Comparison of ENCODE assay signal across 8 cellular contexts in the genomic region with DNA sequence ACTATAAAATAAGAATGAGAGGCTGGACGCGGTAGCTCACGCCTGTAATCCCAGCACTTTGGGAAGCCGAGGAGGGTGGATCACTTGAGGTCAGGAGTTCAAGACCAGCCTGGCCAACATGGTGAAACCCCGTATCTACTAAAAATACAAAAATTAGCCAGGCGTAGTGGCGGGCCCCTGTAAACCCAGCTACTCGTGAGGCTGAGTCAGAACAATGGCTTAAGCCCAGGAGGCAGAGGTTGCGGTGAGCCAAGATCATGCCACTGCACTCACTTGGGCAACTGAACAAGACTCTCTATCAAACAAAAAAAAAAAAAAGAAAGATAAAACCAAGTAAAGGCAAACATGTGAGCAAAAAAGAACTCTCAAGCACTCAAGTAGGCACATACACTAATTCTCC. TPM values are rescaled to one million over a fixed set of nuclear protein-coding genes. Genes with fewer than 3 reads are reported as not detected.
DNase-seq lines count a peak whose midpoint lies in the region; ATAC-seq, FAIRE-seq and TF ChIP-seq lines count a peak whose summit lies in the region.
"Not testable (repeated sequence)": the region's sequence is repeated elsewhere in the genome, so short reads cannot be mapped to it uniquely, and the experiment has no call there.

No MANE protein-coding gene starts in this region.

- H2AFZ ChIP-seq in astrocyte (ENCODE audit: low read depth, low read length): not testable (repeated sequence)

- not testable (repeated sequence) for H3K4me1 ChIP-seq in astrocyte (ENCODE audit: insufficient read depth, low read length)
- peaks cover 45% of the 10 kb centered on the region for H3K4me1 ChIP-seq in skeletal muscle satellite cell (ENCODE audit: control insufficient read depth, insufficient read depth, low read length)

- not testable (repeated sequence) for FAIRE-seq in astrocyte (lab: Jason Lieb, UNC)

- peaks cover 100% of the 10 kb centered on the region for H3K79me2 ChIP-seq in astrocyte (ENCODE audit: insufficient read depth, low read length)

- not testable (repeated sequence) for H3K27me3 Mint-ChIP-seq in astrocyte (ENCODE audit: low read depth, unreplicated experiment)

- not testable (repeated sequence) for H3K4me2 ChIP-seq in astrocyte (ENCODE audit: low read length)
- H3K4me2 ChIP-seq in skeletal muscle satellite cell (ENCODE audit: low read length): peak overlapping the region; percentile 13

- H3K9me3 Mint-ChIP-seq in astrocyte (ENCODE audit: unreplicated experiment): not testable (repeated sequence)

- H3K36me3 Mint-ChIP-seq in astrocyte (ENCODE audit: low read depth, unreplicated experiment): not testable (repeated sequence)

- DNase-seq in A172 (ENCODE audit: low spot score): peak; percentile 60
- DNase-seq in HK-2 (ENCODE audit: unreplicated experiment): peak; percentile 81
- DNase-seq in RPMI7951 (ENCODE audit: low read depth): peak; percentile 91
- DNase-seq in astrocyte (ENCODE audit: low read depth): peak; percentile 49
- peak; percentile 49 for DNase-seq in fibroblast of gingiva (ENCODE audit: low read depth)
- DNase-seq in myocyte (ENCODE audit: low read depth): peak; percentile 79

- not testable (repeated sequence) for TF ChIP-seq CTCF in astrocyte (IDR thresholded peaks at IDR 0.05; ENCODE audit: insufficient read depth, low read depth, low read length)

- peak; percentile 59 for ATAC-seq in GM19351 (IDR thresholded peaks at IDR 0.05; ENCODE audit: unreplicated experiment)

- not testable (repeated sequence) for H3K4me3 Mint-ChIP-seq in astrocyte (ENCODE audit: unreplicated experiment)

- not testable (repeated sequence) for H3K27me3 ChIP-seq in astrocyte (ENCODE audit: insufficient read depth, low read length); skeletal muscle satellite cell (ENCODE audit: control insufficient read depth, insufficient read depth, low read length)

- not testable (repeated sequence) for H3K27ac ChIP-seq in astrocyte (ENCODE audit: low read depth, low read length)

- peaks cover 96% of the 10 kb centered on the region for H4K20me1 ChIP-seq in astrocyte (ENCODE audit: insufficient read depth, low read length)

- not testable (repeated sequence) for H3K9me3 ChIP-seq in astrocyte (ENCODE audit: insufficient read depth, low read depth, low read length); skeletal muscle satellite cell (replicated peaks; ENCODE audit: low read length)

- H3K4me3 ChIP-seq in astrocyte (ENCODE audit: insufficient read depth, low read depth, low read length); skeletal muscle satellite cell (ENCODE audit: low read length): not testable (repeated sequence)

- H3K4me1 Mint-ChIP-seq in astrocyte (ENCODE audit: low read depth, unreplicated experiment): peaks cover 47% of the 10 kb centered on the region

- not testable (repeated sequence) for H3K36me3 ChIP-seq in astrocyte (ENCODE audit: insufficient read depth, low read length); skeletal muscle satellite cell (ENCODE audit: insufficient read depth, low read length)

- not testable (repeated sequence) for H3K27ac Mint-ChIP-seq in astrocyte (ENCODE audit: unreplicated experiment)

- not testable (repeated sequence) for H3K9ac ChIP-seq in astrocyte (ENCODE audit: low read length); skeletal muscle satellite cell (ENCODE audit: low read depth, low read length)

RNA-seq across cellular contexts. Expression of gene KPNA1, which starts 5.8 kb away (rescaled TPM):
- 23.8 and 30.6 TPM in 2 replicates for total RNA-seq in A172 (2014; rRNA removed; shearing (Covaris generic))
- total RNA-seq in RPMI7951 (2014; rRNA removed; shearing (Covaris generic)): 33.3 and 34.7 TPM in 2 replicates
- total RNA-seq in astrocyte (160 and 165 TPM in 2 replicates), myocyte (46.0 and 55.4 TPM in 2 replicates)
- 36.7 TPM for polyA plus RNA-seq in myocyte (2012)
- total RNA-seq in skeletal muscle satellite cell (2012; rRNA removed): 36.0 and 38.0 TPM in 2 replicates

RNA-seq across cellular contexts. Expression of gene PARP9, which starts 55.2 kb away (rescaled TPM):
- total RNA-seq in A172 (2014; rRNA removed; shearing (Covaris generic)): 20.6 and 22.8 TPM in 2 replicates
- 17.4 and 22.1 TPM in 2 replicates for total RNA-seq in RPMI7951 (2014; rRNA removed; shearing (Covaris generic))
- total RNA-seq in astrocyte (74.1 and 86.0 TPM in 2 replicates), myocyte (20.3 and 28.6 TPM in 2 replicates)
- 9.3 TPM for polyA plus RNA-seq in myocyte (2012)
- 9.2 and 10.4 TPM in 2 replicates for total RNA-seq in skeletal muscle satellite cell (2012; rRNA removed)

RNA-seq across cellular contexts. Expression of gene DTX3L, which starts 55.2 kb away (rescaled TPM):
- total RNA-seq in A172 (2014; rRNA removed; shearing (Covaris generic)): 26.1 and 26.3 TPM in 2 replicates
- 24.3 and 24.9 TPM in 2 replicates for total RNA-seq in RPMI7951 (2014; rRNA removed; shearing (Covaris generic))
- total RNA-seq in astrocyte (81.2 and 86.3 TPM in 2 replicates), myocyte (17.3 and 19.6 TPM in 2 replicates)
- polyA plus RNA-seq in myocyte (2012): 4.0 TPM
- 11.4 and 11.7 TPM in 2 replicates for total RNA-seq in skeletal muscle satellite cell (2012; rRNA removed)
